12 cellular contexts compared by ENCODE assay signal in the genomic region with DNA sequence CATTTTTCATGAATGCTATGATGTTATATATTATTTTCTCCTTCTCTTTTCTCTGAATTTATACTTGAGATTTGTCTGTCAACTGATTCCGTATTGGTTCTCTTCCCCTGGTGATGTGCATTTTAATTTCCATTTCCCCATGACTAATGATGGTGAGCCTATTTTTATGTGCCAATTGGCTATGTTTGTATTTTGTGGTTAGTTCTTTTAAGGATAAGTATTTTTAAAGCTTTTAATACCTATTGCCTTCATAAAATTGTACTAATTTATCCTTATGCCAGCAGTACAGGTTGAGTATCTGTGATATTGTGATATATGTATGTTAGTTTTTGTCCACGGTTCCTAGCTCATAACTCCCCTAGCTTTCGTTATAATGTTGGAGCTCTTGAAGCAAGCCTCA. TPM values are rescaled to one million over a fixed set of nuclear protein-coding genes. Genes with fewer than 3 reads are reported as not detected.
DNase-seq lines count a peak whose midpoint lies in the region; ATAC-seq and TF ChIP-seq lines count a peak whose summit lies in the region.
"Had no signal": no experiment of that assay in that cellular context is flagged by ENCODE, and none has a peak within 500 bp of the region (broad histone marks: within the 10 kb centered on the region; RNA-seq: fewer than 3 reads in every experiment).

No MANE protein-coding gene starts in this region.

- H3K9me3 ChIP-seq in SK-N-SH (no peaks in the 10 kb centered on the region), Karpas-422 (ENCODE audit: low read length) (no peaks in the 10 kb centered on the region), mammary epithelial cell (replicated peaks; ENCODE audit: insufficient read depth, low read length) (no peaks in the 10 kb centered on the region)
- H3K9me3 ChIP-seq: ascending aorta, transverse colon had no signal

- 72% methylated on average over 3 of the region's 3 CpGs for WGBS in SK-N-SH (ENCODE audit: low lambda C conversion rate)
- 96% methylated on average over 3 of the region's 3 CpGs for WGBS in mammary epithelial cell (ENCODE audit: low coverage, missing lambda C conversion rate)

- TF ChIP-seq EP300 in SK-N-SH (IDR thresholded peaks at IDR 0.05; ENCODE audit: borderline replicate concordance in 1 of 2, low read depth in 1 of 2, low read length in 1 of 2): no peak

- intact Hi-C loops in mammary epithelial cell (cut with micrococcal nuclease): no loop called here

- POLR2A ChIA-PET in SK-N-SH (lab: Yijun Ruan, JAX): no interaction called here

- H3K36me3 ChIP-seq in SK-N-SH (replicated peaks in 1 of 2; ENCODE audit: control insufficient read depth in 1 of 2, insufficient read depth in 2 of 2, low read length in 1 of 2) (peaks cover 9 to 20% of the 10 kb centered on the region in 2 experiments), Karpas-422 (ENCODE audit: insufficient read depth, low read length) (peaks cover 11% of the 10 kb centered on the region; the same call in 1 of the 2 replicates), mammary epithelial cell (ENCODE audit: insufficient read depth, low read length) (peaks cover 19% of the 10 kb centered on the region)

- H3K27ac Mint-ChIP-seq in nephron progenitor cell: no peak overlapping the region

- H3K27me3 ChIP-seq in SK-N-SH (ENCODE audit: insufficient read depth) (no peaks in the 10 kb centered on the region), Karpas-422 (ENCODE audit: low read length) (no peaks in the 10 kb centered on the region), mammary epithelial cell (ENCODE audit: insufficient read depth, low read length) (no peaks in the 10 kb centered on the region)
- H3K27me3 ChIP-seq: ascending aorta, transverse colon had no signal

- H3K4me3 Mint-ChIP-seq in nephron progenitor cell: peak overlapping the region; percentile 61

- H3K4me3 ChIP-seq in SK-N-SH (ENCODE audit: low read depth in 2 of 2, low read length in 1 of 2) (peak overlapping the region in 1 of 2 experiments; percentile 75; a peak in 2 of 4 replicates), Karpas-422 (ENCODE audit: low read length) (no peak overlapping the region), mammary epithelial cell (replicated peaks in 1 of 3; ENCODE audit: insufficient read depth in 1 of 3, low read depth in 2 of 3, low read length in 3 of 3) (no peak overlapping the region)
- H3K4me3 ChIP-seq: ascending aorta, transverse colon had no signal

- TF ChIP-seq CTCF in SK-N-SH (IDR thresholded peaks at IDR 0.05) (no peak), mammary epithelial cell (conservative IDR thresholded peaks at IDR 0.05 in 1 of 2, IDR thresholded peaks at IDR 0.05 in 1 of 2; ENCODE audit: extremely low read depth in 1 of 2, insufficient read depth in 1 of 2, low read depth in 1 of 2, low read length in 2 of 2) (no peak), nephron progenitor cell (IDR thresholded peaks at IDR 0.05) (no peak), GM13976 (IDR thresholded peaks at IDR 0.05; ENCODE audit: borderline replicate concordance, control extremely low read depth, extremely low read depth, insufficient read depth, missing control alignments) (no peak)

- H3F3A ChIP-seq in SK-N-SH (replicated peaks; ENCODE audit: insufficient read depth): peaks cover 20% of the 10 kb centered on the region

- H3K27me3 Mint-ChIP-seq in nephron progenitor cell (ENCODE audit: low read depth, poor library complexity): no peaks in the 10 kb centered on the region

- peaks cover 20% of the 10 kb centered on the region for H3K9me3 Mint-ChIP-seq in nephron progenitor cell

- H3K27ac ChIP-seq in SK-N-SH (ENCODE audit: low read depth in 2 of 2, low read length in 1 of 2) (peak overlapping the region; percentile 17 to 63), Karpas-422 (ENCODE audit: low read length) (peak overlapping the region; percentile 9; the same call in 1 of the 2 replicates), mammary epithelial cell (ENCODE audit: insufficient read depth, low read depth, low read length) (no peak overlapping the region)
- H3K27ac ChIP-seq: ascending aorta, transverse colon had no signal

- ATAC-seq in SK-N-SH treated with all-trans-retinoic acid at 6 μM for 48 hours: no peak
- ATAC-seq: esophagus mucosa had no signal

- H3K9ac ChIP-seq in SK-N-SH: 0 out of 2 replicates have a peak overlapping the region, but pooled peaks have one; percentile 6
- no peak overlapping the region for H3K9ac ChIP-seq in Karpas-422 (ENCODE audit: low read length)
- H3K9ac ChIP-seq in mammary epithelial cell (ENCODE audit: insufficient read depth, low read length): no peak overlapping the region

- H3K4me1 Mint-ChIP-seq in nephron progenitor cell: peaks cover 35% of the 10 kb centered on the region

- no TSS peak for BruUV-seq in mammary epithelial cell (replicated peaks; lab: Mats Ljungman, UMichigan)

- H3K79me2 ChIP-seq in SK-N-SH (ENCODE audit: insufficient read depth) (peaks cover 80% of the 10 kb centered on the region), Karpas-422 (ENCODE audit: low read length) (peaks cover 60% of the 10 kb centered on the region), mammary epithelial cell (ENCODE audit: insufficient read depth, low read length) (peaks cover 79% of the 10 kb centered on the region)

- H4K20me1 ChIP-seq in SK-N-SH (ENCODE audit: insufficient read depth) (peaks cover 16% of the 10 kb centered on the region), Karpas-422 (ENCODE audit: insufficient read depth, low read depth, low read length) (no peaks in the 10 kb centered on the region), mammary epithelial cell (ENCODE audit: insufficient read depth, low read length) (no peaks in the 10 kb centered on the region)

- no peak for TF ChIP-seq RAD21 in SK-N-SH (IDR thresholded peaks at IDR 0.05; ENCODE audit: low read length)

- H3K4me1 ChIP-seq in SK-N-SH (ENCODE audit: control insufficient read depth in 1 of 2, insufficient read depth in 2 of 2, low read depth in 1 of 2, low read length in 1 of 2) (peaks cover 0 to 8% of the 10 kb centered on the region in 2 experiments; a peak in 3 of 4 replicates), Karpas-422 (ENCODE audit: low read length) (peaks cover 27% of the 10 kb centered on the region), mammary epithelial cell (ENCODE audit: insufficient read depth, low read length) (peaks cover 26% of the 10 kb centered on the region)

- CTCF ChIA-PET in SK-N-SH (lab: Yijun Ruan, JAX) (interaction anchor here (1.4 to 1.5 kb wide), 2 partner anchors 9 to 29 kb away, joined by 3 to 5 read pairs; no protein-coding TSS in a partner anchor), mammary epithelial cell (lab: Charles Lee; ENCODE audit: low non-redundant PET) (no interaction called here)

- H3K4me2 ChIP-seq in SK-N-SH (peak overlapping the region; percentile 77), Karpas-422 (ENCODE audit: low read depth, low read length, poor library complexity, severe bottlenecking) (peak overlapping the region; percentile 76), mammary epithelial cell (ENCODE audit: insufficient read depth, low read depth, low read length) (peak overlapping the region; percentile 37)

- H2AFZ ChIP-seq in SK-N-SH (ENCODE audit: low read depth): no peak overlapping the region
- no peak overlapping the region for H2AFZ ChIP-seq in Karpas-422 (ENCODE audit: low read length)
- H2AFZ ChIP-seq in mammary epithelial cell (ENCODE audit: low read depth, low read length): no peak overlapping the region

- in situ Hi-C loops in mammary epithelial cell (cut with MboI; ENCODE audit: low sequenced_read_pairs in 2 of 2) (no loop called here), GM13976 (cut with MboI; ENCODE audit: low sequenced_read_pairs, unreplicated experiment) (no loop called here)

- peaks cover 45% of the 10 kb centered on the region for H3K36me3 Mint-ChIP-seq in nephron progenitor cell (ENCODE audit: low read depth)

- dilution Hi-C loops in mammary epithelial cell (cut with HindIII; ENCODE audit: low sequenced_read_pairs): no loop called here

- H3K9me2 ChIP-seq in SK-N-SH: no peaks in the 10 kb centered on the region
- no peaks in the 10 kb centered on the region for H3K9me2 ChIP-seq in Karpas-422 (replicated peaks; ENCODE audit: insufficient read depth, low read length)

- DNase-seq in SK-N-SH (no peak), Karpas-422 (no peak), mammary epithelial cell (no peak), nephron progenitor cell (no peak), GM13976 (ENCODE audit: low spot score) (no peak), UCSD-AML1 (lab: John Stamatoyannopoulos, UW; ENCODE audit: unreplicated experiment) (no peak), NCI-H774 (lab: John Stamatoyannopoulos, UW) (no peak)
- DNase-seq: posterior cingulate gyrus, transverse colon had no signal

TF ChIP-seq in SK-N-SH, 30 proteins besides CTCF, POLR2A, EP300 and RAD21 (continues in another document):
- no peak for TF ChIP-seq FOSL2 (IDR thresholded peaks at IDR 0.05; ENCODE audit: borderline replicate concordance, low read depth)

TF ChIP-seq in SK-N-SH treated with all-trans-retinoic acid at 6 μM for 48 hours, 23 proteins besides CTCF, POLR2A, EP300 and RAD21 (continues in another document):
- TF ChIP-seq ZFP3 (CRISPR knock-in tag; IDR thresholded peaks at IDR 0.05): no peak

RNA-seq across cellular contexts. Expression of gene POLH, which starts 2.8 kb away (rescaled TPM):
- polyA plus RNA-seq in SK-N-SH (2012; rRNA removed): 11.5 and 18.8 TPM in 2 replicates
- polyA plus RNA-seq in SK-N-SH (2012; cell fraction: cytosol; rRNA removed): 12.8 and 12.9 TPM in 2 replicates
- 14.0 and 18.3 TPM in 2 replicates for polyA plus RNA-seq in SK-N-SH (2012; cell fraction: nucleus; rRNA removed)
- total RNA-seq in Karpas-422 (2014; rRNA removed; shearing (Covaris generic); ENCODE audit: low replicate concordance): 10.3 and 15.4 TPM in 2 replicates
- total RNA-seq in mammary epithelial cell: 10 to 100 TPM; 46.8 TPM
- 28.1 TPM for polyA plus RNA-seq in mammary epithelial cell
- 127 TPM for polyA minus RNA-seq in mammary epithelial cell

RNA-seq across cellular contexts. Expression of gene XPO5, which starts 2.9 kb away (rescaled TPM):
- polyA plus RNA-seq in SK-N-SH (2012; rRNA removed): 29.5 and 39.2 TPM in 2 replicates
- 24.0 and 26.7 TPM in 2 replicates for polyA plus RNA-seq in SK-N-SH (2012; cell fraction: cytosol; rRNA removed)
- polyA plus RNA-seq in SK-N-SH (2012; cell fraction: nucleus; rRNA removed): 66.5 and 92.9 TPM in 2 replicates
- 57.9 and 61.2 TPM in 2 replicates for total RNA-seq in Karpas-422 (2014; rRNA removed; shearing (Covaris generic); ENCODE audit: low replicate concordance)
- 10 to 100 TPM; 44.2 to 69.0 TPM for total RNA-seq in mammary epithelial cell
- 46.8 TPM for polyA plus RNA-seq in mammary epithelial cell
- 65.5 TPM for polyA minus RNA-seq in mammary epithelial cell

RNA-seq across cellular contexts. Expression of gene GTPBP2, which starts 50.3 kb away (rescaled TPM):
- polyA plus RNA-seq in SK-N-SH (2012; rRNA removed) (83.7 and 124 TPM in 2 replicates), mammary epithelial cell (49.5 TPM)
- 27.8 and 39.2 TPM in 2 replicates for polyA plus RNA-seq in SK-N-SH (2012; cell fraction: cytosol; rRNA removed)
- polyA plus RNA-seq in SK-N-SH (2012; cell fraction: nucleus; rRNA removed): 377 and 528 TPM in 2 replicates
- total RNA-seq in Karpas-422 (2014; rRNA removed; shearing (Covaris generic); ENCODE audit: low replicate concordance): 70.3 and 72.3 TPM in 2 replicates
- total RNA-seq in mammary epithelial cell: 100 to 1,000 TPM in 1 of 2 donors, 10 to 100 TPM in 1; 46.5 to 130 TPM
- polyA minus RNA-seq in mammary epithelial cell: 46.9 TPM

RNA-seq across cellular contexts. Expression of gene MAD2L1BP, which starts 56.9 kb away (rescaled TPM):
- polyA plus RNA-seq in SK-N-SH (2012; rRNA removed) (30.9 and 42.2 TPM in 2 replicates), mammary epithelial cell (58.0 TPM)
- 28.5 and 34.8 TPM in 2 replicates for polyA plus RNA-seq in SK-N-SH (2012; cell fraction: cytosol; rRNA removed)
- 30.3 and 35.5 TPM in 2 replicates for polyA plus RNA-seq in SK-N-SH (2012; cell fraction: nucleus; rRNA removed)
- total RNA-seq in Karpas-422 (2014; rRNA removed; shearing (Covaris generic); ENCODE audit: low replicate concordance): 28.5 and 32.2 TPM in 2 replicates
- 10 to 100 TPM; 21.5 to 24.7 TPM for total RNA-seq in mammary epithelial cell
- 25.1 TPM for polyA minus RNA-seq in mammary epithelial cell
